Comparison of ENCODE assay signal across 24 cellular contexts in the genomic region with DNA sequence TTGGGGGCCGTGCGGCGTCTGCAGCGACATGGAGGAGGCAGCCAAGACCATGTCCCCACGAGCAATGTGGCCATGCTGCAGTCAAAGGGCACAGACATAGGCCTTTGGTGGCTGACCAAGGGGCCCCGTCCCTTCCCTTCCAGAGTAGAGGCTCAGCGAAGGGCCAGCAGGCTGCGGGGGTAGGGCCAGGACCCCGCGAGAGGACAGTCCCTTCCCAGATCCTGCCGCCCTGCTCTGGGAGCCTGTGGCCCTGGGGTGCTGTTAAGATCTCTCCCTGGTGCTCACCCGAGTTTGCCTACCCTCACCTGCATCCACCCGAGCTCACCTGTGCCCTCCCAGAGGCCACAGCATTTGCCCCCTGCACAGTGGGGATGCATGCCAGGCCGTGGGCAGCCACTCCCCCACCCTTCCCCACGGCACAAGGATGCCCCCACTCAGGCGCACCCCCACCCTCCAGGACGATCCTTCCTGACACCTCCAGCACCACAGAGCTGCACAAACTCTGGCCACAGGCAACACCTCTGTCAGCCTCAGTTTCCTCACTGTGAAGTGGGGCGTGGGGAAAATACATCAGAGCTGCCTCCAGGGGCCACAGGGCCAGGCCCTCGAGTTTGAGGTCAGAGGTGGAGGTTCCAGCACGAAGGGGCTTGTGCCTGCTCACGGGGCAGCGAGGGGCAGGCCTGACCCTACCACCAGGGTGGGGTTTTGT. TPM values are rescaled to one million over a fixed set of nuclear protein-coding genes. Genes with fewer than 3 reads are reported as not detected.
DNase-seq lines count a peak whose midpoint lies in the region; ATAC-seq and TF ChIP-seq lines count a peak whose summit lies in the region.
"Had no signal": no experiment of that assay in that cellular context is flagged by ENCODE, and none has a peak within 500 bp of the region (broad histone marks: within the 10 kb centered on the region; RNA-seq: fewer than 3 reads in every experiment).

No MANE protein-coding gene starts in this region.

- 0 out of 20 replicates have a peak overlapping the region, but pooled peaks of 1 of the 10 experiments have one; percentile 24 for H3K4me3 ChIP-seq in BLaER1 treated with 17β-estradiol and CSF1 and Interleukin-3, amounts not matched to agents 10 nM and 100 nM
- no peak overlapping the region for H3K4me3 ChIP-seq in neutrophil (ENCODE audit: low read depth in 1 of 2, low read length in 1 of 2)
- H3K4me3 ChIP-seq: GM12878, GM23248, SK-N-MC had no signal

- ATAC-seq in CD4-positive, alpha-beta T cell (ENCODE audit: poor library complexity): no peak
- no peak for ATAC-seq in central memory CD8-positive, alpha-beta T cell (replicated peaks; ENCODE audit: extremely low read depth, poor library complexity, severe bottlenecking)
- ATAC-seq in HG03457 (IDR thresholded peaks at IDR 0.05; ENCODE audit: unreplicated experiment): no peak
- ATAC-seq: GM12878 had no signal

- POLR2A ChIA-PET in CD4-positive, alpha-beta T cell (lab: Charles Lee): interaction anchor here (1.3 to 3.4 kb wide), 2 partner anchors 16 to 22 kb away, joined by 4 to 19 read pairs; a partner anchor contains a TSS

- peaks cover 29 to 95% (median 87%) of the 10 kb centered on the region in 11 experiments for H3K36me3 ChIP-seq in BLaER1 treated with 17β-estradiol and CSF1 and Interleukin-3, amounts not matched to agents 10 nM and 100 nM
- H3K36me3 ChIP-seq in neutrophil: peaks cover 92% of the 10 kb centered on the region

- H3K4me2 ChIP-seq in BLaER1 treated with 17β-estradiol and CSF1 and Interleukin-3, amounts not matched to agents 10 nM and 100 nM: peak overlapping the region; percentile 44 to 100 (median 87); a peak in 20 of 22 replicates

- H3K27me3 ChIP-seq in BLaER1 treated with 17β-estradiol and CSF1 and Interleukin-3, amounts not matched to agents 10 nM and 100 nM: no peaks in the 10 kb centered on the region
- no peaks in the 10 kb centered on the region for H3K27me3 ChIP-seq in CD4-positive, alpha-beta T cell (ENCODE audit: control insufficient read depth, insufficient read depth, low read length)
- H3K27me3 ChIP-seq in neutrophil: no peaks in the 10 kb centered on the region

- no peak for DNase-seq in CD4-positive, alpha-beta T cell
- DNase-seq in central memory CD8-positive, alpha-beta T cell (ENCODE audit: low spot score in 2 of 2): no peak
- no peak for DNase-seq in activated CD4-positive, alpha-beta T cell treated with anti-CD3 and anti-CD28 coated beads, Interleukin-2, amount 10 ng/mL, durations not matched to agents 24 days and 14 days
- DNase-seq in SW480 (ENCODE audit: low spot score): no peak
- DNase-seq: ACHN; Calu3; CD4-positive, CD25-positive, alpha-beta regulatory T cell; GM23248; HCEC 1CT; Karpas-422; NCI-H1048; NCI-H1436; NCI-H1930; NCI-H226; NCI-H524; NCI-H82; OCI-M1; SHP77 had no signal

- H3K27ac ChIP-seq in BLaER1 treated with 17β-estradiol and CSF1 and Interleukin-3, amounts not matched to agents 10 nM and 100 nM: peak overlapping the region in 6 of 11 experiments; percentile 4 to 40 (median 28); a peak in 7 of 22 replicates
- peak overlapping the region; percentile 52 for H3K27ac ChIP-seq in CD4-positive, alpha-beta T cell (ENCODE audit: low read depth, low read length)
- peak overlapping the region; percentile 99 for H3K27ac ChIP-seq in neutrophil
- H3K27ac ChIP-seq: GM23248, SK-N-MC had no signal

- TF ChIP-seq CTCF in CD4-positive, alpha-beta T cell (IDR thresholded peaks at IDR 0.05): no peak
- TF ChIP-seq CTCF in neutrophil (IDR thresholded peaks at IDR 0.05): no peak

- H4K20me1 ChIP-seq in BLaER1 treated with 17β-estradiol and CSF1 and Interleukin-3, amounts not matched to agents 10 nM and 100 nM: peaks cover 0 to 83% (median 41%) of the 10 kb centered on the region in 11 experiments; a peak in 16 of 22 replicates

- H3K27ac Mint-ChIP-seq in CD4-positive, alpha-beta T cell: peak overlapping the region; percentile 42
- peak overlapping the region; percentile 13 for H3K27ac Mint-ChIP-seq in central memory CD8-positive, alpha-beta T cell (ENCODE audit: low read depth)
- no peak overlapping the region for H3K27ac Mint-ChIP-seq in activated CD4-positive, alpha-beta T cell treated with anti-CD3 and anti-CD28 coated beads, Interleukin-2, amount 10 ng/mL, durations not matched to agents 24 days and 14 days

- peak overlapping the region in 6 of 11 experiments; percentile 8 to 44 (median 24); a peak in 5 of 22 replicates for H3K9ac ChIP-seq in BLaER1 treated with 17β-estradiol and CSF1 and Interleukin-3, amounts not matched to agents 10 nM and 100 nM
- H3K9ac ChIP-seq: GM23248 had no signal

- H3K9me3 ChIP-seq in BLaER1 treated with 17β-estradiol and CSF1 and Interleukin-3, amounts not matched to agents 10 nM and 100 nM (replicated peaks in 1 of 11): peaks cover 0 to 9% (median 0%) of the 10 kb centered on the region in 11 experiments; a peak in 8 of 22 replicates
- H3K9me3 ChIP-seq in CD4-positive, alpha-beta T cell (ENCODE audit: control insufficient read depth, low read length): no peaks in the 10 kb centered on the region
- no peaks in the 10 kb centered on the region for H3K9me3 ChIP-seq in neutrophil

- peaks cover 61 to 99% (median 86%) of the 10 kb centered on the region in 10 experiments for H3K4me1 ChIP-seq in BLaER1 treated with 17β-estradiol and CSF1 and Interleukin-3, amounts not matched to agents 10 nM and 100 nM
- peaks cover 79 to 80% of the 10 kb centered on the region in 2 experiments for H3K4me1 ChIP-seq in neutrophil (ENCODE audit: control insufficient read depth in 1 of 2, insufficient read depth in 1 of 2, low read depth in 1 of 2, low read length in 1 of 2)

- no peaks in the 10 kb centered on the region for H3K9me3 Mint-ChIP-seq in CD4-positive, alpha-beta T cell
- H3K9me3 Mint-ChIP-seq in central memory CD8-positive, alpha-beta T cell: no peaks in the 10 kb centered on the region
- H3K9me3 Mint-ChIP-seq in activated CD4-positive, alpha-beta T cell treated with anti-CD3 and anti-CD28 coated beads, Interleukin-2, amount 10 ng/mL, durations not matched to agents 24 days and 14 days: no peaks in the 10 kb centered on the region

- no peaks in the 10 kb centered on the region for H3K27me3 Mint-ChIP-seq in CD4-positive, alpha-beta T cell
- H3K27me3 Mint-ChIP-seq in central memory CD8-positive, alpha-beta T cell: no peaks in the 10 kb centered on the region
- no peaks in the 10 kb centered on the region for H3K27me3 Mint-ChIP-seq in activated CD4-positive, alpha-beta T cell treated with anti-CD3 and anti-CD28 coated beads, Interleukin-2, amount 10 ng/mL, durations not matched to agents 24 days and 14 days
- H3K27me3 Mint-ChIP-seq: CD4-positive, CD25-positive, alpha-beta regulatory T cell had no signal

- no peak overlapping the region for H3K4me3 Mint-ChIP-seq in CD4-positive, alpha-beta T cell
- H3K4me3 Mint-ChIP-seq in central memory CD8-positive, alpha-beta T cell: no peak overlapping the region
- H3K4me3 Mint-ChIP-seq in activated CD4-positive, alpha-beta T cell treated with anti-CD3 and anti-CD28 coated beads, Interleukin-2, amount 10 ng/mL, durations not matched to agents 24 days and 14 days: no peak overlapping the region

- intact Hi-C loops in CD4-positive, alpha-beta T cell (cut with DNase I, micrococcal nuclease): no loop called here
- intact Hi-C loops in activated CD4-positive, alpha-beta T cell treated with anti-CD3 and anti-CD28 coated beads, Interleukin-2, amount 10 ng/mL, durations not matched to agents 24 days and 14 days (cut with micrococcal nuclease): no loop called here

- peaks cover 34% of the 10 kb centered on the region for H3K4me1 Mint-ChIP-seq in CD4-positive, alpha-beta T cell (ENCODE audit: low read depth)
- peaks cover 36% of the 10 kb centered on the region for H3K4me1 Mint-ChIP-seq in central memory CD8-positive, alpha-beta T cell
- peaks cover 22% of the 10 kb centered on the region for H3K4me1 Mint-ChIP-seq in activated CD4-positive, alpha-beta T cell treated with anti-CD3 and anti-CD28 coated beads, Interleukin-2, amount 10 ng/mL, durations not matched to agents 24 days and 14 days

- CTCF ChIA-PET in CD4-positive, alpha-beta T cell (lab: Charles Lee): no interaction called here

- peaks cover 80% of the 10 kb centered on the region for H3K36me3 Mint-ChIP-seq in CD4-positive, alpha-beta T cell (ENCODE audit: low read depth)
- H3K36me3 Mint-ChIP-seq in central memory CD8-positive, alpha-beta T cell (ENCODE audit: insufficient read depth): peaks cover 53% of the 10 kb centered on the region
- H3K36me3 Mint-ChIP-seq in activated CD4-positive, alpha-beta T cell treated with anti-CD3 and anti-CD28 coated beads, Interleukin-2, amount 10 ng/mL, durations not matched to agents 24 days and 14 days (ENCODE audit: low read depth): peaks cover 66% of the 10 kb centered on the region

RNA-seq across cellular contexts. Expression of a gene that starts 15.5 kb away (rescaled TPM):
- 100 to 1,000 TPM; 283 to 284 TPM for total RNA-seq in CD4-positive, alpha-beta T cell
- 265 and 266 TPM in 2 replicates for total RNA-seq in activated CD4-positive, alpha-beta T cell treated with anti-CD3 and anti-CD28 coated beads, Interleukin-2, amount 10 ng/mL, durations not matched to agents 24 days and 14 days
- total RNA-seq: RPMI7951 had no signal

RNA-seq across cellular contexts. Expression of a gene that starts 31.7 kb away (rescaled TPM):
- total RNA-seq in CD4-positive, alpha-beta T cell: 10 to 100 TPM; 99.0 to 99.5 TPM
- total RNA-seq in activated CD4-positive, alpha-beta T cell treated with anti-CD3 and anti-CD28 coated beads, Interleukin-2, amount 10 ng/mL, durations not matched to agents 24 days and 14 days: 44.2 and 46.5 TPM in 2 replicates

RNA-seq across cellular contexts. Expression of a gene that starts 34.7 kb away (rescaled TPM):
- 1 to 10 TPM; 7.7 to 9.1 TPM for total RNA-seq in CD4-positive, alpha-beta T cell
- total RNA-seq in activated CD4-positive, alpha-beta T cell treated with anti-CD3 and anti-CD28 coated beads, Interleukin-2, amount 10 ng/mL, durations not matched to agents 24 days and 14 days: 74.6 and 80.8 TPM in 2 replicates

Comparison
In these comparisons a context has a peak if more than half of its experiments do, and no peak if none do; other contexts are left out.
1. H3K27ac ChIP-seq: peak in every context shown above with its lines; median percentile 99 in neutrophil; 52 in CD4-positive, alpha-beta T cell; 28 in BLaER1 treated with 17β-estradiol and CSF1 and Interleukin-3, amounts not matched to agents 10 nM and 100 nM.